In genomic region chr2:8522682-8523081, GRCh38 we compare ENCODE assay signal across 14 cellular contexts.
DNase-seq lines count a peak whose midpoint lies in the region; ATAC-seq and TF ChIP-seq lines count a peak whose summit lies in the region.
"Had no signal": no experiment of that assay in that cellular context is flagged by ENCODE, and none has a peak within 500 bp of the region (broad histone marks: within the 10 kb centered on the region; RNA-seq: fewer than 3 reads in every experiment).

No MANE protein-coding gene starts in this region.

- H4K20me1 ChIP-seq in GM23338 (replicated peaks; ENCODE audit: insufficient read depth) (no peaks in the 10 kb centered on the region), neural progenitor cell (ENCODE audit: low read depth) (no peaks in the 10 kb centered on the region)

- TF ChIP-seq CTCF in GM23338 (conservative IDR thresholded peaks at IDR 0.05; ENCODE audit: low read depth in 2 of 2) (no peak), neural progenitor cell (IDR thresholded peaks at IDR 0.05) (no peak), WERI-Rb-1 (IDR thresholded peaks at IDR 0.05; ENCODE audit: low read depth, low read length) (no peak)

- H3K79me2 ChIP-seq in GM23338 (replicated peaks; ENCODE audit: insufficient read depth) (no peaks in the 10 kb centered on the region), neural progenitor cell (ENCODE audit: low read depth) (no peaks in the 10 kb centered on the region)

- H3K27ac ChIP-seq in GM23338 (ENCODE audit: low read depth) (no peak overlapping the region), neural progenitor cell (no peak overlapping the region), WERI-Rb-1 (no peak overlapping the region)
- H3K27ac ChIP-seq: 22Rv1, PC-9, tibial artery had no signal

- H3K27me3 ChIP-seq in GM23338 (ENCODE audit: insufficient read depth), result no peaks in the 10 kb centered on the region
- H3K27me3 ChIP-seq in neural progenitor cell, result no peaks in the 10 kb centered on the region
- H3K27me3 ChIP-seq in WERI-Rb-1 (ENCODE audit: insufficient read depth, low read depth, severe bottlenecking), result no peaks in the 10 kb centered on the region
- H3K27me3 ChIP-seq: esophagus squamous epithelium, tibial artery had no signal

- H3K36me3 Mint-ChIP-seq in GM23338 (ENCODE audit: low read depth) (no peaks in the 10 kb centered on the region), neural progenitor cell (no peaks in the 10 kb centered on the region)
- H3K36me3 Mint-ChIP-seq in activated CD4-positive, alpha-beta memory T cell treated with anti-CD3 and anti-CD28 coated beads, Interleukin-2, amount 10 ng/mL, durations not matched to agents 7 days and 5 days (ENCODE audit: low read depth), result peaks cover 9% of the 10 kb centered on the region

- H3K27me3 Mint-ChIP-seq in GM23338 (ENCODE audit: insufficient read depth, low read depth, poor library complexity) (peaks cover 3% of the 10 kb centered on the region), neural progenitor cell (ENCODE audit: insufficient read depth, low read depth) (peaks cover 6% of the 10 kb centered on the region)
- H3K27me3 Mint-ChIP-seq in activated CD4-positive, alpha-beta memory T cell treated with anti-CD3 and anti-CD28 coated beads, Interleukin-2, amount 10 ng/mL, durations not matched to agents 7 days and 5 days, result no peaks in the 10 kb centered on the region

- H3K27ac Mint-ChIP-seq in GM23338 (peak overlapping the region; percentile 56; the same call in 1 of the 2 replicates), neural progenitor cell (peak overlapping the region; percentile 42)
- H3K27ac Mint-ChIP-seq in activated CD4-positive, alpha-beta memory T cell treated with anti-CD3 and anti-CD28 coated beads, Interleukin-2, amount 10 ng/mL, durations not matched to agents 7 days and 5 days, result peak overlapping the region; percentile 92

- H3K9ac ChIP-seq in neural progenitor cell, result no peak overlapping the region

- peaks cover 20% of the 10 kb centered on the region for H3K4me1 Mint-ChIP-seq in GM23338
- H3K4me1 Mint-ChIP-seq in activated CD4-positive, alpha-beta memory T cell treated with anti-CD3 and anti-CD28 coated beads, Interleukin-2, amount 10 ng/mL, durations not matched to agents 7 days and 5 days, result peaks cover 81% of the 10 kb centered on the region
- H3K4me1 Mint-ChIP-seq in neural progenitor cell, result peaks cover 31% of the 10 kb centered on the region

- no peak overlapping the region for H3K4me3 ChIP-seq in GM23338
- no peak overlapping the region for H3K4me3 ChIP-seq in neural progenitor cell
- no peak overlapping the region for H3K4me3 ChIP-seq in WERI-Rb-1 (ENCODE audit: low read depth, low read length)
- H3K4me3 ChIP-seq: esophagus squamous epithelium, PC-9, smooth muscle cell, tibial artery had no signal

- 0 out of 2 replicates have a peak, but pooled peaks cover 11% of the 10 kb centered on the region for H3K9me2 ChIP-seq in GM23338 (ENCODE audit: insufficient read depth)

- H3K9me3 ChIP-seq in neural progenitor cell (ENCODE audit: low read depth), result no peaks in the 10 kb centered on the region
- no peaks in the 10 kb centered on the region for H3K9me3 ChIP-seq in WERI-Rb-1 (ENCODE audit: severe bottlenecking)
- H3K9me3 ChIP-seq: Caco-2, esophagus squamous epithelium, tibial artery had no signal

- H3K36me3 ChIP-seq in GM23338 (ENCODE audit: insufficient read depth), result no peaks in the 10 kb centered on the region
- no peaks in the 10 kb centered on the region for H3K36me3 ChIP-seq in neural progenitor cell
- no peaks in the 10 kb centered on the region for H3K36me3 ChIP-seq in WERI-Rb-1
- H3K36me3 ChIP-seq: esophagus squamous epithelium, tibial artery had no signal

- H3K9me3 Mint-ChIP-seq in GM23338 (no peaks in the 10 kb centered on the region; the same call in 2 of the 3 replicates), neural progenitor cell (peaks cover 4% of the 10 kb centered on the region)
- peaks cover 2% of the 10 kb centered on the region for H3K9me3 Mint-ChIP-seq in activated CD4-positive, alpha-beta memory T cell treated with anti-CD3 and anti-CD28 coated beads, Interleukin-2, amount 10 ng/mL, durations not matched to agents 7 days and 5 days

- DNase-seq in NK-92 treated with Interleukin-12 subunit alpha and Interleukin-12 subunit beta, amount 100 ng/mL, for 24 hours (lab: John Stamatoyannopoulos, UW), result peak; percentile 58
- DNase-seq in NK-92 (lab: John Stamatoyannopoulos, UW; ENCODE audit: unreplicated experiment), result no peak
- DNase-seq in GM23338 (ENCODE audit: low spot score), result no peak
- DNase-seq in activated CD4-positive, alpha-beta memory T cell treated with anti-CD3 and anti-CD28 coated beads, Interleukin-2, amount 10 ng/mL, durations not matched to agents 7 days and 5 days, result peak; percentile 52
- DNase-seq in neural progenitor cell (ENCODE audit: low spot score), result no peak
- no peak for DNase-seq in WERI-Rb-1
- no peak for DNase-seq in NCI-H146 treated with DMSO at 0.1 percent for 48 hours (lab: John Stamatoyannopoulos, UW; ENCODE audit: unreplicated experiment)
- DNase-seq in SW480 (ENCODE audit: low spot score), result no peak
- DNase-seq: Caco-2, esophagus squamous epithelium, PC-9, tibial artery had no signal

- no peak overlapping the region for H3K4me2 ChIP-seq in GM23338
- H3K4me2 ChIP-seq in neural progenitor cell, result no peak overlapping the region
- H3K4me2 ChIP-seq: PC-9, smooth muscle cell had no signal

- CTCF ChIA-PET in activated CD4-positive, alpha-beta memory T cell treated with anti-CD3 and anti-CD28 coated beads, Interleukin-2, amount 10 ng/mL, durations not matched to agents 7 days and 5 days (lab: Charles Lee), result interaction anchor here (1.2 to 3.0 kb wide), 5 partner anchors 10 to 159 kb away, joined by 3 to 9 read pairs (median 8); partner anchors contain the start of gene ID2

- ATAC-seq in GM23338, result no peak

- peaks cover 6% of the 10 kb centered on the region; the same call in 1 of the 2 replicates for H3K4me1 ChIP-seq in GM23338 (ENCODE audit: insufficient read depth)
- H3K4me1 ChIP-seq in neural progenitor cell, result peaks cover 9% of the 10 kb centered on the region

- H2AFZ ChIP-seq in GM23338, result no peak overlapping the region
- H2AFZ ChIP-seq in neural progenitor cell (replicated peaks), result no peak overlapping the region
- H2AFZ ChIP-seq: PC-9 had no signal

- POLR2A ChIA-PET in activated CD4-positive, alpha-beta memory T cell treated with anti-CD3 and anti-CD28 coated beads, Interleukin-2, amount 10 ng/mL, durations not matched to agents 7 days and 5 days (lab: Charles Lee), result interaction anchor here (0.9 to 8.1 kb wide), 10 partner anchors 8 to 797 kb away, joined by 3 to 46 read pairs (median 8); partner anchors contain the start of gene ID2

- H3K4me3 Mint-ChIP-seq in GM23338 (no peak overlapping the region), neural progenitor cell (no peak overlapping the region)
- H3K4me3 Mint-ChIP-seq in activated CD4-positive, alpha-beta memory T cell treated with anti-CD3 and anti-CD28 coated beads, Interleukin-2, amount 10 ng/mL, durations not matched to agents 7 days and 5 days, result peak overlapping the region; percentile 13

- H3F3A ChIP-seq in GM23338 (replicated peaks; ENCODE audit: low read depth), result no peaks in the 10 kb centered on the region
- H3F3A ChIP-seq in neural progenitor cell (ENCODE audit: low read depth), result no peaks in the 10 kb centered on the region

TF ChIP-seq in GM23338, 12 proteins besides CTCF, POLR2A, EP300 and RAD21 (continues in another document):
- no peak for TF ChIP-seq POLR2AphosphoS5 (IDR thresholded peaks at IDR 0.05; ENCODE audit: low read depth)
- no peak for TF ChIP-seq JUNB (IDR thresholded peaks at IDR 0.05; ENCODE audit: unreplicated experiment)
- TF ChIP-seq EZH2 (IDR thresholded peaks at IDR 0.05; ENCODE audit: low read depth, unreplicated experiment), result no peak
- TF ChIP-seq REST (IDR thresholded peaks at IDR 0.05; ENCODE audit: unreplicated experiment), result no peak
- no peak for TF ChIP-seq NANOG (IDR thresholded peaks at IDR 0.05; ENCODE audit: borderline replicate concordance)

Comparison
In these comparisons a context has a peak if more than half of its experiments do, and no peak if none do; other contexts are left out.
1. DNase-seq: peak in NK-92 treated with Interleukin-12 subunit alpha and Interleukin-12 subunit beta, amount 100 ng/mL, for 24 hours (single experiment) and activated CD4-positive, alpha-beta memory T cell treated with anti-CD3 and anti-CD28 coated beads, Interleukin-2, amount 10 ng/mL, durations not matched to agents 7 days and 5 days (single experiment); none in NK-92 (single experiment), GM23338 (single experiment), neural progenitor cell (single experiment), WERI-Rb-1 (single experiment), NCI-H146 treated with DMSO at 0.1 percent for 48 hours (single experiment) and SW480 (single experiment).
2. H3K27ac Mint-ChIP-seq: peak in every context shown above with its lines; median percentile 92 in activated CD4-positive, alpha-beta memory T cell treated with anti-CD3 and anti-CD28 coated beads, Interleukin-2, amount 10 ng/mL, durations not matched to agents 7 days and 5 days; 56 in GM23338; 42 in neural progenitor cell.